In the genomic region with DNA sequence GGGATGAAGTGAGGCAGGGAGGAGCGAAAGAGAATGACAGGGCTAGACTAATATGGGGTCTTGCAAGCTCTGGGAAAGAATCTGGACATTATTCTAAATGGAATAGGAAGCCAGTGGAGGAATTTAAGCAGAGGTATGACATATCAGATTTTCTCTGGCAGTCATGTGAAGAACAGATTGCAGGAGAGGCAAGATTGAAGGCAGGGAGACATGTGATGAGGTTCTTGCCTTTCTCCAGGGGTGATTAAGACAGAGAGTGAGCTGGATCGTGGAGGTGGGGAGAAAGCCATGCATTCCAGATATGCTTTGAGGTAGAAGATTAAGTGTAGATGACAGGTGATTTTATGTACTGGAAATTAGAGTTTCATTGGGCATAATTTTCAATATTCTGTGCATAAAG, we compare ENCODE assay signal across 18 cellular contexts.
"Had no signal": no experiment of that assay in that cellular context is flagged by ENCODE, and none has a peak within 500 bp of the region (broad histone marks: within the 10 kb centered on the region; RNA-seq: fewer than 3 reads in every experiment).

No MANE protein-coding gene starts in this region.

- H3K9me3 Mint-ChIP-seq: naive thymus-derived CD8-positive, alpha-beta T cell had no signal

- H3K4me3 Mint-ChIP-seq: naive thymus-derived CD8-positive, alpha-beta T cell had no signal

- H3K36me3 Mint-ChIP-seq: naive thymus-derived CD8-positive, alpha-beta T cell had no signal

- H3K27me3 ChIP-seq: colonic mucosa, foreskin keratinocyte, hepatocyte, pancreas, stomach, transverse colon had no signal

- H2AFZ ChIP-seq: hepatocyte had no signal

- H3K9me3 ChIP-seq: colonic mucosa, mucosa of descending colon, pancreas, prostate gland, stomach, thoracic aorta, transverse colon had no signal

- ATAC-seq: foreskin keratinocyte; mucosa of descending colon; naive thymus-derived CD8-positive, alpha-beta T cell; pancreas; sciatic nerve had no signal

- H3K27ac Mint-ChIP-seq: naive thymus-derived CD8-positive, alpha-beta T cell had no signal

- H3K27me3 Mint-ChIP-seq: naive thymus-derived CD8-positive, alpha-beta T cell had no signal

- H3K4me3 ChIP-seq: colonic mucosa, hepatocyte, mucosa of descending colon, pancreas, prostate gland, stomach, thoracic aorta, transverse colon had no signal

- H3K4me2 ChIP-seq: hepatocyte had no signal

- H3K4me1 ChIP-seq: colonic mucosa, foreskin keratinocyte had no signal

- H3K36me3 ChIP-seq: colonic mucosa, pancreas, prostate gland, stomach, thoracic aorta, transverse colon had no signal

- FAIRE-seq: kidney, pancreas had no signal

- DNase-seq: colonic mucosa; dermis blood vessel endothelial cell; foreskin keratinocyte; kidney; mammary epithelial cell; mucosa of descending colon; naive thymus-derived CD8-positive, alpha-beta T cell; pancreas; stimulated activated CD4-positive, alpha-beta T cell treated with anti-CD3 and anti-CD28 coated beads, Interleukin-2, amount 100 ng/mL, for 24 hours; stimulated activated CD4-positive, alpha-beta T cell treated with anti-CD3 and anti-CD28 coated beads, Interleukin-4, amount 100 ng/mL, for 4 hours; stimulated activated naive CD4-positive, alpha-beta T cell; stomach; substantia nigra; transverse colon had no signal

- H3K27ac ChIP-seq: colonic mucosa, foreskin keratinocyte, hepatocyte, pancreas, prostate gland, stomach, thoracic aorta, transverse colon had no signal
